In genomic region chr10:34351161-34351560, GRCh38 we compare ENCODE assay signal across 19 cellular contexts.
"Had no signal": no experiment of that assay in that cellular context is flagged by ENCODE, and none has a peak within 500 bp of the region (broad histone marks: within the 10 kb centered on the region; RNA-seq: fewer than 3 reads in every experiment).

No MANE protein-coding gene starts in this region.

- H3K36me3 ChIP-seq: gastrocnemius medialis, thyroid gland had no signal

- H3K27me3 ChIP-seq: body of pancreas, gastrocnemius medialis, heart left ventricle, thyroid gland had no signal

- H3K27ac Mint-ChIP-seq: activated B cell treated with CpG ODN at 0.5 μM for 24 hours; activated CD4-positive, alpha-beta T cell treated with anti-CD3 and anti-CD28 coated beads, Interleukin-2, amount 10 ng/mL, durations not matched to agents 7 days and 5 days; activated naive CD4-positive, alpha-beta T cell treated with anti-CD3 and anti-CD28 coated beads, Interleukin-2, amount 50 U/mL, for 72 hours; activated T-cell treated with anti-CD3 and anti-CD28 coated beads, Interleukin-2, amount 50 U/mL, for 72 hours; naive thymus-derived CD4-positive, alpha-beta T cell; stimulated activated memory B cell treated with anti-CD40 and anti-IgM and Interleukin-4, amounts not matched to agents 10 μg/mL and 1 μg/mL and 100 μg/mL, for 72 hours had no signal

- H3K36me3 Mint-ChIP-seq: activated naive CD4-positive, alpha-beta T cell treated with anti-CD3 and anti-CD28 coated beads, Interleukin-2, amount 50 U/mL, for 72 hours; stimulated activated memory B cell treated with anti-CD40 and anti-IgM and Interleukin-4, amounts not matched to agents 10 μg/mL and 1 μg/mL and 100 μg/mL, for 72 hours had no signal

- H3K4me3 Mint-ChIP-seq: activated B cell treated with CpG ODN at 0.5 μM for 24 hours; activated CD4-positive, alpha-beta T cell treated with anti-CD3 and anti-CD28 coated beads, Interleukin-2, amount 10 ng/mL, durations not matched to agents 7 days and 5 days; activated T-cell treated with anti-CD3 and anti-CD28 coated beads, Interleukin-2, amount 50 U/mL, for 72 hours; naive thymus-derived CD4-positive, alpha-beta T cell; stimulated activated memory B cell treated with anti-CD40 and anti-IgM and Interleukin-4, amounts not matched to agents 10 μg/mL and 1 μg/mL and 100 μg/mL, for 72 hours had no signal

- H3K27ac ChIP-seq: body of pancreas, coronary artery, gastrocnemius medialis, heart left ventricle had no signal

- H3K4me3 ChIP-seq: body of pancreas, coronary artery, gastrocnemius medialis, heart left ventricle, lung, thyroid gland had no signal

- H3K9me3 Mint-ChIP-seq: activated B cell treated with CpG ODN at 0.5 μM for 24 hours; activated CD4-positive, alpha-beta T cell treated with anti-CD3 and anti-CD28 coated beads, Interleukin-2, amount 10 ng/mL, durations not matched to agents 7 days and 5 days; activated T-cell treated with anti-CD3 and anti-CD28 coated beads, Interleukin-2, amount 50 U/mL, for 72 hours had no signal

- H3K9me3 ChIP-seq: body of pancreas, gastrocnemius medialis, heart left ventricle, thyroid gland had no signal

- DNase-seq: activated B cell treated with CpG ODN at 0.5 μM for 24 hours; activated CD4-positive, alpha-beta T cell treated with anti-CD3 and anti-CD28 coated beads, Interleukin-2, amount 10 ng/mL, durations not matched to agents 7 days and 5 days; activated CD8-positive, alpha-beta memory T cell treated with anti-CD3 and anti-CD28 coated beads, Interleukin-2, amount 50 U/mL, for 48 hours; activated gamma-delta T cell; activated T-cell treated with anti-CD3 and anti-CD28 coated beads, Interleukin-2, amount 50 U/mL, for 72 hours; amygdala; body of pancreas; central memory CD4-positive, alpha-beta T cell; erythroblast; gastrocnemius medialis; heart left ventricle; islet precursor cell; naive thymus-derived CD4-positive, alpha-beta T cell; stimulated activated CD4-positive, alpha-beta T cell treated with anti-CD3 and anti-CD28 coated beads, Interleukin-2, amount 100 ng/mL, for 48 hours; thyroid gland had no signal

- H3K27me3 Mint-ChIP-seq: activated B cell treated with CpG ODN at 0.5 μM for 24 hours; activated CD4-positive, alpha-beta T cell treated with anti-CD3 and anti-CD28 coated beads, Interleukin-2, amount 10 ng/mL, durations not matched to agents 7 days and 5 days; stimulated activated memory B cell treated with anti-CD40 and anti-IgM and Interleukin-4, amounts not matched to agents 10 μg/mL and 1 μg/mL and 100 μg/mL, for 72 hours had no signal

- H3K4me1 Mint-ChIP-seq: activated B cell treated with CpG ODN at 0.5 μM for 24 hours; activated CD4-positive, alpha-beta T cell treated with anti-CD3 and anti-CD28 coated beads, Interleukin-2, amount 10 ng/mL, durations not matched to agents 7 days and 5 days; naive thymus-derived CD4-positive, alpha-beta T cell; stimulated activated memory B cell treated with anti-CD40 and anti-IgM and Interleukin-4, amounts not matched to agents 10 μg/mL and 1 μg/mL and 100 μg/mL, for 72 hours had no signal

- ATAC-seq: activated naive CD4-positive, alpha-beta T cell treated with anti-CD3 and anti-CD28 coated beads, Interleukin-2, amount 50 U/mL, for 72 hours; activated T-cell treated with anti-CD3 and anti-CD28 coated beads, Interleukin-2, amount 50 U/mL, for 72 hours; body of pancreas; gastrocnemius medialis; heart left ventricle; naive thymus-derived CD4-positive, alpha-beta T cell; stimulated activated memory B cell treated with anti-CD40 and anti-IgM and Interleukin-4, amounts not matched to agents 10 μg/mL and 1 μg/mL and 100 μg/mL, for 72 hours had no signal

- H3K4me1 ChIP-seq: body of pancreas, gastrocnemius medialis, heart left ventricle had no signal
